ENCODE assay signal across 8 cellular contexts in the genomic region with DNA sequence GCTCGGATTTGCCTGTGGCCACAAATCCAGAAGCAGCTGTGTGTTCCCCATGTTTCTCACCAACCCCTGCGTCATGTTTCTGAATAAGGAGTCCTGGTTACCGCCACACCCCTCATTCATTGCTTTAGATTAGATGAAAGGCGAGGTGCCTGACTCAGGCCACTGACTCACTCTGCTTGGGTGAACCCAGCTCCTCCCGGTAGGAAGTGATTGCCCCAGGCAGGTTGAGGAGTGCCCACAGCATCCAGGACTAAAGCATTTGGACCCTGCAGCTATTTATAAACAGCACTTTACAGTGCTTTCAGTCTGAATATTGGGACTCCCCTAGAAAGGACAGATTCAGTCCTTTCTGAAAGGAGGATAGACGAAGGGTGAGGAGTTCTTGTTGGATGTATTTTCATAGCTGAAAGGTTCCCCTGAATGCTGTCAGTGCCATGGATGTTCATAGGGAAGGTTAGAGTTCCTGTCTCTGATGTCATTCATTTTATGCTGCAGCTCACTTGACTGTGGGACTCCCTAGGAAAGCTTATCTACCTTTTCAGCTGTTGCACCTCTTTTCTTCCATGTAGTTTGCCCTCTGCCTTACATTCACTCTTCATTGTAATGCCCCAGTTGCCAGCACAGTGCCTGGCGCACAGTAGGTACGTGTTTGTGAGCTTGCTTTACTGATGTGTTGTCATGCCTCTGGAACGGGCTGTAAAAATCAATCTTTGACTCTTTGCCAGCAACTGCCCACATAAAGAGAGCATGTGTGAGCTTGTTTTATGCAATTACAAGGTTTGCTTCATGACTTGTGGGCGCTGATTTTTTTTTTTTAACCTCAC. TPM values are rescaled to one million over a fixed set of nuclear protein-coding genes. Genes with fewer than 3 reads are reported as not detected.
A peak's percentile ranks its signal among the peaks of the same experiment; 100 is the strongest.
DNase-seq lines count a peak whose midpoint lies in the region; ATAC-seq, FAIRE-seq and TF ChIP-seq lines count a peak whose summit lies in the region.

No MANE protein-coding gene starts in this region.

- TF ChIP-seq CTCF in astrocyte (IDR thresholded peaks at IDR 0.05; ENCODE audit: insufficient read depth, low read depth, low read length) (no peak), OCI-LY7 (conservative IDR thresholded peaks at IDR 0.05; ENCODE audit: low read length) (no peak)

- H3K36me3 ChIP-seq in astrocyte (ENCODE audit: insufficient read depth, low read length): no peaks in the 10 kb centered on the region
- H3K36me3 ChIP-seq in mesodermal cell (ENCODE audit: control insufficient read depth, insufficient read depth, low read length): peaks cover 17% of the 10 kb centered on the region
- no peaks in the 10 kb centered on the region for H3K36me3 ChIP-seq in OCI-LY7 (ENCODE audit: insufficient read depth, low read length)
- no peaks in the 10 kb centered on the region for H3K36me3 ChIP-seq in H7 (replicated peaks; ENCODE audit: control insufficient read depth, insufficient read depth, low read length)

- FAIRE-seq in RCC 7860 (lab: Jason Lieb, UNC): peak; percentile 80
- FAIRE-seq in astrocyte (lab: Jason Lieb, UNC): peak; percentile 26

- H2AFZ ChIP-seq in astrocyte (ENCODE audit: low read depth, low read length) (peak overlapping the region; percentile 35), OCI-LY7 (ENCODE audit: low read length) (no peak overlapping the region)

- H3K4me3 Mint-ChIP-seq in astrocyte (ENCODE audit: unreplicated experiment): peak overlapping the region; percentile 37

- WGBS in mesodermal cell (ENCODE audit: insufficient coverage in 2 of 2), 2 experiments: 70 to 74% methylated on average over 1 to 8 of the region's 10 CpGs

- no peaks in the 10 kb centered on the region for H3K9me2 ChIP-seq in OCI-LY7 (ENCODE audit: insufficient read depth, low read length)

- H4K20me1 ChIP-seq in astrocyte (ENCODE audit: insufficient read depth, low read length) (no peaks in the 10 kb centered on the region), OCI-LY7 (ENCODE audit: insufficient read depth, low read length) (no peaks in the 10 kb centered on the region)

- CTCF ChIA-PET in OCI-LY7 (lab: Charles Lee; ENCODE audit: unreplicated experiment): interaction anchor here (2.2 kb wide), 1 partner anchor 19 kb away, joined by 7 read pairs; no protein-coding TSS in a partner anchor

- BruUV-seq in OCI-LY7 (replicated peaks; lab: Mats Ljungman, UMichigan): no TSS peak

- no peaks in the 10 kb centered on the region for H3K36me3 Mint-ChIP-seq in astrocyte (ENCODE audit: low read depth, unreplicated experiment)

- POLR2A ChIA-PET in OCI-LY7 (lab: Charles Lee): interaction anchor here (0.6 to 0.8 kb wide), 3 partner anchors 9 to 44 kb away, joined by 3 read pairs; no protein-coding TSS in a partner anchor

- H3K9me3 Mint-ChIP-seq in astrocyte (ENCODE audit: unreplicated experiment): no peaks in the 10 kb centered on the region

- H3K79me2 ChIP-seq in astrocyte (ENCODE audit: insufficient read depth, low read length): peaks cover 34% of the 10 kb centered on the region
- H3K79me2 ChIP-seq in OCI-LY7 (ENCODE audit: insufficient read depth, low read depth, low read length): no peaks in the 10 kb centered on the region

- no peak for ATAC-seq in GM19035 (IDR thresholded peaks at IDR 0.05; ENCODE audit: unreplicated experiment)

- peak overlapping the region; percentile 67 for H3K9ac ChIP-seq in astrocyte (ENCODE audit: low read length)

- peaks cover 42% of the 10 kb centered on the region for H3K4me1 ChIP-seq in astrocyte (ENCODE audit: insufficient read depth, low read length)
- H3K4me1 ChIP-seq in mesodermal cell (ENCODE audit: control insufficient read depth, insufficient read depth, low read length, poor library complexity, severe bottlenecking): peaks cover 45% of the 10 kb centered on the region
- H3K4me1 ChIP-seq in OCI-LY7 (ENCODE audit: insufficient read depth, low read length, poor library complexity, severe bottlenecking): peaks cover 11% of the 10 kb centered on the region

- H3K27ac ChIP-seq in astrocyte (ENCODE audit: low read depth, low read length) (peak overlapping the region; percentile 80), mesodermal cell (ENCODE audit: low read depth, low read length, severe bottlenecking) (peak overlapping the region; percentile 23), OCI-LY7 (ENCODE audit: low read depth, low read length, poor library complexity, severe bottlenecking) (no peak overlapping the region)

- peak overlapping the region; percentile 96 for H3K27ac Mint-ChIP-seq in astrocyte (ENCODE audit: unreplicated experiment)

- H3K27me3 ChIP-seq in astrocyte (ENCODE audit: insufficient read depth, low read length) (no peaks in the 10 kb centered on the region), H7 (ENCODE audit: control insufficient read depth, insufficient read depth, low read length) (no peaks in the 10 kb centered on the region)

- H3K4me3 ChIP-seq in astrocyte (ENCODE audit: insufficient read depth, low read depth, low read length) (peak overlapping the region; percentile 15), mesodermal cell (ENCODE audit: extremely low read depth, insufficient read depth, low read length, poor library complexity, severe bottlenecking) (no peak overlapping the region), OCI-LY7 (ENCODE audit: low read depth, low read length, poor library complexity, severe bottlenecking) (no peak overlapping the region), H7 (ENCODE audit: insufficient read depth, low read depth, low read length) (no peak overlapping the region)

- peaks cover 36% of the 10 kb centered on the region for H3K4me1 Mint-ChIP-seq in astrocyte (ENCODE audit: low read depth, unreplicated experiment)

- H3K4me2 ChIP-seq in astrocyte (ENCODE audit: low read length) (peak overlapping the region; percentile 70), OCI-LY7 (ENCODE audit: low read length) (no peak overlapping the region)

- no peaks in the 10 kb centered on the region for H3K27me3 Mint-ChIP-seq in astrocyte (ENCODE audit: low read depth, unreplicated experiment)

- no peaks in the 10 kb centered on the region for H3K9me3 ChIP-seq in astrocyte (ENCODE audit: insufficient read depth, low read depth, low read length)
- H3K9me3 ChIP-seq in mesodermal cell (ENCODE audit: control insufficient read depth, low read length): no peaks in the 10 kb centered on the region
- H3K9me3 ChIP-seq in OCI-LY7 (ENCODE audit: low read length): no peaks in the 10 kb centered on the region

- DNase-seq in GM04504 (ENCODE audit: low read depth) (peak; percentile 82), RCC 7860 (ENCODE audit: low spot score) (peak; percentile 84), astrocyte (ENCODE audit: low read depth) (peak; percentile 96), OCI-LY7 (ENCODE audit: low spot score) (no peak), H7 (no peak), CD1c-positive myeloid dendritic cell (ENCODE audit: extremely low spot score) (no peak)

- intact Hi-C loops in OCI-LY7 (cut with micrococcal nuclease; ENCODE audit: unreplicated experiment): no loop called here

RNA-seq across cellular contexts. Expression of gene ITGA6, which starts 14.9 kb away (rescaled TPM):
- total RNA-seq in astrocyte (21.1 and 35.3 TPM in 2 replicates), OCI-LY7 (2022) (0.24 and 0.38 TPM in 2 replicates)
- 55.3 TPM for polyA plus RNA-seq in mesodermal cell (2013, experiment 1 of 2)
- polyA plus RNA-seq in mesodermal cell (2013, experiment 2 of 2): 51.8 TPM
- total RNA-seq in OCI-LY7 (2014; rRNA removed; shearing (Covaris generic)): not detected in 2 replicates
- total RNA-seq in H7 (2014; rRNA removed; shearing (Covaris generic)): 57.3 and 90.7 TPM in 2 replicates

Comparison
In these comparisons a context has a peak if more than half of its experiments do, and no peak if none do; other contexts are left out.
1. DNase-seq: peak in GM04504 (single experiment), RCC 7860 (single experiment) and astrocyte (single experiment); none in OCI-LY7 (single experiment), H7 (single experiment) and CD1c-positive myeloid dendritic cell (single experiment).
2. RNA of gene ITGA6, which starts 14.9 kb away (total RNA-seq): 57.3 to 90.7 TPM in H7 and 21.1 to 35.3 TPM in astrocyte; 0.24 to 0.38 TPM in OCI-LY7; every median in the first group is over 10 times any median in the second.